25 cellular contexts compared by ENCODE assay signal in genomic region chr3:10312391-10312790, GRCh38. TPM values are rescaled to one million over a fixed set of nuclear protein-coding genes. Genes with fewer than 3 reads are reported as not detected.
"Had no signal": no experiment of that assay in that cellular context is flagged by ENCODE, and none has a peak within 500 bp of the region (broad histone marks: within the 10 kb centered on the region; RNA-seq: fewer than 3 reads in every experiment).

No MANE protein-coding gene starts in this region.

- H3K9me3 Mint-ChIP-seq: activated naive CD4-positive, alpha-beta T cell treated with anti-CD3 and anti-CD28 coated beads, Interleukin-2, amount 10 ng/mL, durations not matched to agents 7 days and 5 days; brain; dendritic cell treated with granulocyte-macrophage colony-stimulating factor and Interleukin-4, amounts not matched to agents 40 ng/mL and 50 ng/mL, for 4 days; immature natural killer cell; mesothelial cell of epicardium; naive thymus-derived CD8-positive, alpha-beta T cell; stimulated activated memory B cell treated with anti-CD40 and anti-IgM and Interleukin-4, amounts not matched to agents 10 μg/mL and 1 μg/mL and 100 μg/mL, for 72 hours; type B pancreatic cell had no signal

- DNase-seq: activated CD4-positive, alpha-beta T cell treated with anti-CD3 and anti-CD28 coated beads for 1 hour; activated CD4-positive, alpha-beta T cell treated with anti-CD3 and anti-CD28 coated beads, Interleukin-2, amount 50 U/mL, for 4 hours; activated effector memory CD4-positive, alpha-beta T cell treated with anti-CD3 and anti-CD28 coated beads, Interleukin-2, amount 50 U/mL, for 16 hours; activated naive CD4-positive, alpha-beta T cell treated with anti-CD3 and anti-CD28 coated beads, Interleukin-2, amount 10 ng/mL, durations not matched to agents 7 days and 5 days; aorta; effector CD4-positive, alpha-beta T cell; foreskin melanocyte; immature natural killer cell; left lung; mammary epithelial cell; naive thymus-derived CD8-positive, alpha-beta T cell; small intestine; stimulated activated CD4-positive, alpha-beta T cell treated with anti-CD3 and anti-CD28 coated beads, Interleukin-2, amount 100 ng/mL, for 24 hours; T-helper 1 cell had no signal

- H3K27me3 ChIP-seq: hepatocyte, left lung had no signal

- H3K27ac Mint-ChIP-seq: activated naive CD4-positive, alpha-beta T cell treated with anti-CD3 and anti-CD28 coated beads, Interleukin-2, amount 10 ng/mL, durations not matched to agents 7 days and 5 days; brain; dendritic cell treated with granulocyte-macrophage colony-stimulating factor and Interleukin-4, amounts not matched to agents 40 ng/mL and 50 ng/mL, for 4 days; mesothelial cell of epicardium; stimulated activated memory B cell treated with anti-CD40 and anti-IgM and Interleukin-4, amounts not matched to agents 10 μg/mL and 1 μg/mL and 100 μg/mL, for 72 hours had no signal

- H3K27ac ChIP-seq: hepatocyte, parathyroid adenoma, thoracic aorta had no signal

- H3K27me3 Mint-ChIP-seq: activated naive CD4-positive, alpha-beta T cell treated with anti-CD3 and anti-CD28 coated beads, Interleukin-2, amount 10 ng/mL, durations not matched to agents 7 days and 5 days; brain; dendritic cell treated with granulocyte-macrophage colony-stimulating factor and Interleukin-4, amounts not matched to agents 40 ng/mL and 50 ng/mL, for 4 days; naive thymus-derived CD8-positive, alpha-beta T cell; stimulated activated memory B cell treated with anti-CD40 and anti-IgM and Interleukin-4, amounts not matched to agents 10 μg/mL and 1 μg/mL and 100 μg/mL, for 72 hours; type B pancreatic cell had no signal

- H3K9me3 ChIP-seq: left lung, thoracic aorta had no signal

- ATAC-seq: left lung; naive thymus-derived CD8-positive, alpha-beta T cell; stimulated activated memory B cell treated with anti-CD40 and anti-IgM and Interleukin-4, amounts not matched to agents 10 μg/mL and 1 μg/mL and 100 μg/mL, for 72 hours had no signal

- H3K4me3 ChIP-seq: hepatocyte, left lung, thoracic aorta had no signal

- H3K4me1 Mint-ChIP-seq: brain; stimulated activated memory B cell treated with anti-CD40 and anti-IgM and Interleukin-4, amounts not matched to agents 10 μg/mL and 1 μg/mL and 100 μg/mL, for 72 hours had no signal

- H3K4me3 Mint-ChIP-seq: activated naive CD4-positive, alpha-beta T cell treated with anti-CD3 and anti-CD28 coated beads, Interleukin-2, amount 10 ng/mL, durations not matched to agents 7 days and 5 days; brain; dendritic cell treated with granulocyte-macrophage colony-stimulating factor and Interleukin-4, amounts not matched to agents 40 ng/mL and 50 ng/mL, for 4 days; immature natural killer cell; mesothelial cell of epicardium; naive thymus-derived CD8-positive, alpha-beta T cell; stimulated activated memory B cell treated with anti-CD40 and anti-IgM and Interleukin-4, amounts not matched to agents 10 μg/mL and 1 μg/mL and 100 μg/mL, for 72 hours; type B pancreatic cell had no signal

RNA-seq across cellular contexts. Expression of gene GHRL, which starts 19.6 kb away (rescaled TPM):
- total RNA-seq: activated CD8-positive, alpha-beta memory T cell treated with anti-CD3 and anti-CD28 coated beads for 36 hours; kidney epithelial cell; pulmonary artery endothelial cell had no signal
- polyA plus RNA-seq: mammary epithelial cell had no signal
